12 cellular contexts compared by ENCODE assay signal in genomic region chr17:72123496-72123963, GRCh38.
DNase-seq lines count a peak whose midpoint lies in the region; ATAC-seq and TF ChIP-seq lines count a peak whose summit lies in the region.
"Had no signal": no experiment of that assay in that cellular context is flagged by ENCODE, and none has a peak within 500 bp of the region (broad histone marks: within the 10 kb centered on the region; RNA-seq: fewer than 3 reads in every experiment).

No MANE protein-coding gene starts in this region.

- TF ChIP-seq CTCF in GM20000 (IDR thresholded peaks at IDR 0.05; ENCODE audit: extremely low read depth, missing control alignments) (no peak), astrocyte of the spinal cord (IDR thresholded peaks at IDR 0.05; ENCODE audit: low read depth, low read length) (no peak)

- ATAC-seq in stimulated activated naive CD8-positive, alpha-beta T cell treated with anti-CD3 and anti-CD28 coated beads, Interleukin-15, Interleukin-2, amounts not matched to agents 100 U/mL and 50 U/mL, for 24 hours = no peak
- no peak for ATAC-seq in GM21737 (IDR thresholded peaks at IDR 0.05; ENCODE audit: unreplicated experiment)

- WGBS in iPS DF 6.9 (ENCODE audit: insufficient coverage, insufficient read length) = no CpG with 5 or more reads among the region's 45 CpGs

- peaks cover 4% of the 10 kb centered on the region for H3K4me1 ChIP-seq in iPS DF 6.9 (ENCODE audit: control insufficient read depth, insufficient read depth, low read length)
- peaks cover 2% of the 10 kb centered on the region for H3K4me1 ChIP-seq in rectal smooth muscle tissue (ENCODE audit: control insufficient read depth, insufficient read depth, low read length)

- H3K36me3 ChIP-seq in iPS DF 6.9 (ENCODE audit: control insufficient read depth, insufficient read depth, low read length) (no peaks in the 10 kb centered on the region; the same call in 1 of the 2 replicates), rectal smooth muscle tissue (ENCODE audit: control insufficient read depth, insufficient read depth, low read length) (no peaks in the 10 kb centered on the region)

- H3K9me3 ChIP-seq in iPS DF 6.9 (ENCODE audit: control insufficient read depth, insufficient read depth, low read length) = no peaks in the 10 kb centered on the region

- peaks cover 15% of the 10 kb centered on the region for H3K27me3 ChIP-seq in iPS DF 6.9 (ENCODE audit: control insufficient read depth, insufficient read depth, low read length)
- peaks cover 2% of the 10 kb centered on the region for H3K27me3 ChIP-seq in rectal smooth muscle tissue (ENCODE audit: control insufficient read depth, insufficient read depth, low read length)

- in situ Hi-C loops in astrocyte of the spinal cord (cut with HindIII; ENCODE audit: low sequenced_read_pairs) = no loop called here

- H3K27ac ChIP-seq in iPS DF 6.9 (ENCODE audit: low read length) (no peak overlapping the region), rectal smooth muscle tissue (ENCODE audit: low read depth, low read length) (no peak overlapping the region)

- DNase-seq in GM20000 (ENCODE audit: low spot score) (peak; percentile 30), astrocyte of the spinal cord (ENCODE audit: low read depth, low spot score) (peak; percentile 7), iPS DF 6.9 (ENCODE audit: low read depth, low spot score) (no peak), retina (no peak), T-helper 2 cell (no peak)
- DNase-seq in stimulated activated naive CD8-positive, alpha-beta T cell treated with anti-CD3 and anti-CD28 coated beads, Interleukin-15, Interleukin-2, amounts not matched to agents 100 U/mL and 50 U/mL, for 24 hours = no peak
- DNase-seq: activated CD4-positive, alpha-beta T cell treated with anti-CD3 and anti-CD28 coated beads for 48 hours; CD8-positive, alpha-beta memory T cell; NCI-H226; SHP77 had no signal

- H3K4me3 ChIP-seq in astrocyte of the spinal cord (ENCODE audit: low read depth, low read length) = peak overlapping the region; percentile 94
- peak overlapping the region; percentile 7; the same call in 1 of the 2 replicates for H3K4me3 ChIP-seq in iPS DF 6.9 (ENCODE audit: low read length)
- peak overlapping the region; percentile 85 for H3K4me3 ChIP-seq in rectal smooth muscle tissue (ENCODE audit: low read length)

- no peak overlapping the region for H3K9ac ChIP-seq in rectal smooth muscle tissue (ENCODE audit: low read length)

Comparison
In these comparisons a context has a peak if more than half of its experiments do, and no peak if none do; other contexts are left out.
1. DNase-seq: peak in GM20000 (single experiment) and astrocyte of the spinal cord (single experiment); none in iPS DF 6.9 (single experiment), retina (single experiment), stimulated activated naive CD8-positive, alpha-beta T cell treated with anti-CD3 and anti-CD28 coated beads, Interleukin-15, Interleukin-2, amounts not matched to agents 100 U/mL and 50 U/mL, for 24 hours (single experiment) and T-helper 2 cell (0 of 5).
2. H3K4me3 ChIP-seq: peak in every context shown above with its lines; median percentile 94 in astrocyte of the spinal cord; 85 in rectal smooth muscle tissue; 7 in iPS DF 6.9.